ENCODE assay signal across 1 cellular context in the genomic region with DNA sequence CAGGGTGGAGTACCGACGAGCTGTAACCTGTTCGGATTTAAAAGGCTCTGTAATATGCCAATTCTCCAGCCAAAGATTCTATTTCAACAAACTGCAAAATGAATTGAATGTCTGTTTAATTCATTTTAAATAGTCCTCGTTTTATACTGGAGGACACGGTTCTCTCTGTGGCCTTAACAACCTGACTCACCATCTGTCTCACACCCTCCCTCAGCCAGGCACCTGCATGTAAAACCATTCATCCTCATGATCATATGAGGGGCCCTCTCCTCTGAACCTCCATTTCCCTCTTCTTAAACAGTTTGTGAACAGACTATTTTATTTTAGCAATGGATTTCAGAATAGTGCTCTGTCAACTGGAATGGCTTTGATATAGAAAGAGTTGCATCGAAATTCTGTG.
TF ChIP-seq lines count a peak whose summit lies in the region.

No MANE protein-coding gene starts in this region.

TF ChIP-seq in SK-N-SH treated with all-trans-retinoic acid at 6 μM for 48 hours, 23 proteins besides CTCF, POLR2A, EP300 and RAD21 (continued from another document):
- TF ChIP-seq, protein P1, sequence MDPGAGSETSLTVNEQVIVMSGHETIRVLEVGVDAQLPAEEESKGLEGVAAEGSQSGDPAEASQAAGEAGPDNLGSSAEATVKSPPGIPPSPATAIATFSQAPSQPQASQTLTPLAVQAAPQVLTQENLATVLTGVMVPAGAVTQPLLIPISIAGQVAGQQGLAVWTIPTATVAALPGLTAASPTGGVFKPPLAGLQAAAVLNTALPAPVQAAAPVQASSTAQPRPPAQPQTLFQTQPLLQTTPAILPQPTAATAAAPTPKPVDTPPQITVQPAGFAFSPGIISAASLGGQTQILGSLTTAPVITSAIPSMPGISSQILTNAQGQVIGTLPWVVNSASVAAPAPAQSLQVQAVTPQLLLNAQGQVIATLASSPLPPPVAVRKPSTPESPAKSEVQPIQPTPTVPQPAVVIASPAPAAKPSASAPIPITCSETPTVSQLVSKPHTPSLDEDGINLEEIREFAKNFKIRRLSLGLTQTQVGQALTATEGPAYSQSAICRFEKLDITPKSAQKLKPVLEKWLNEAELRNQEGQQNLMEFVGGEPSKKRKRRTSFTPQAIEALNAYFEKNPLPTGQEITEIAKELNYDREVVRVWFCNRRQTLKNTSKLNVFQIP (CRISPR knock-in tag; IDR thresholded peaks at IDR 0.05; ENCODE audit: borderline replicate concordance, low read depth), result no peak
